1 cellular context compared by ENCODE assay signal in the genomic region with DNA sequence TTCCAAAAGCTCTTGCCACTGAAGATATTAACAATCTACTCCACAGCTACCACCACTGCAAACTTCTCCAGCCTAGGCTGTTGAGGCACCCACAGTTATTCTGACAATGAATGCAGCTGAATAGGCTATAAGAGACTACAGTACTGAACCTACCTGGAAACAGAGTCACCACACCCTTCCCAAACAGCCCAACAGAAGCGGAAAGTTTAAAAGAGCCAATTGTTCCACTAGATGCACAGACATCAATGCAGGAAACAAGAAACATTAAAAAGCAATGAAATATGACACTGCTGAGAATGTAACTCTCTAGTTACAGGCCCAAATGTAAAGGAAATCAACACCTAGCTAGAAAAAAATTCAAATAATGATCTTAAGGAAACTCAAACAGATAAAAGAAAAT.
TF ChIP-seq lines count a peak whose summit lies in the region.

No MANE protein-coding gene starts in this region.

TF ChIP-seq in endothelial cell of umbilical vein, 7 proteins besides CTCF, POLR2A, EP300 and RAD21 (continued from another document):
- TF ChIP-seq, protein P1, sequence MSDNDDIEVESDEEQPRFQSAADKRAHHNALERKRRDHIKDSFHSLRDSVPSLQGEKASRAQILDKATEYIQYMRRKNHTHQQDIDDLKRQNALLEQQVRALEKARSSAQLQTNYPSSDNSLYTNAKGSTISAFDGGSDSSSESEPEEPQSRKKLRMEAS (IDR thresholded peaks at IDR 0.05; ENCODE audit: insufficient read depth, insufficient read length) = no peak
- no peak for TF ChIP-seq JUN (IDR thresholded peaks at IDR 0.05; ENCODE audit: borderline replicate concordance, insufficient read depth, insufficient read length, low read depth)
- TF ChIP-seq GATA2 (IDR thresholded peaks at IDR 0.05; ENCODE audit: insufficient read depth, insufficient read length, low read depth, low read length) = no peak
